Comparison of ENCODE assay signal across 12 cellular contexts in the genomic region with DNA sequence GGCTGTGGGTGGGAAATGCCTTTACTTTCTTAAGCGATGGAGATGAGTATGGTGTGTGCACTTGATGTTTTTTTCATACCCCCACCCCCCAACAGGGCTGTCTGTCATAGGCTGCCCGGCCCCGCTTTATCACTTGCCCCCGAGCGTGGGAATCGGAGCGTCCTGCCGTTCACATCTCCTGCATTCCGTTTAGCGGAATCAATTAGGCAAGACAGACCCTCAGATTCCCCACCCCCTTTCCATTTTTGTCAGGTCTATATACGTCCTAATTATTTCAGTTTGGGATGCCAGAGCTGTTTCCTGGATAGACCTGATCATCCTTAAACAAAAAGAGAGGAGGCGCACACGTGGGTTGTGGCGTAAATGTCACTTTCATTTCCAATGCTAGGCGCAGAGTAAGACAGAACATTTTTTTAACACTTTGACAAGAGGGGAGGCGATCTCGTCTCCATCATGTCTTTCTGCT.
DNase-seq lines count a peak whose midpoint lies in the region; ATAC-seq and TF ChIP-seq lines count a peak whose summit lies in the region.
"Had no signal": no experiment of that assay in that cellular context is flagged by ENCODE, and none has a peak within 500 bp of the region (broad histone marks: within the 10 kb centered on the region; RNA-seq: fewer than 3 reads in every experiment).

No MANE protein-coding gene starts in this region.

- H3K9me3 Mint-ChIP-seq in CD14-positive monocyte (peaks cover 0 to 24% (median 10%) of the 10 kb centered on the region in 7 donors), HFFc6 (no peaks in the 10 kb centered on the region)
- peaks cover 7% of the 10 kb centered on the region for H3K9me3 Mint-ChIP-seq in activated T-helper 17 cell treated with anti-CD3 and anti-CD28 coated beads, Interleukin-2, amount 50 U/mL, for 72 hours

- no peak for TF ChIP-seq CTCF in CD14-positive monocyte (IDR thresholded peaks at IDR 0.05)
- TF ChIP-seq CTCF in HFFc6 (IDR thresholded peaks at IDR 0.05): no peak

- H3K4me3 Mint-ChIP-seq in CD14-positive monocyte (peak overlapping the region; percentile 39 to 97), HFFc6 (peak overlapping the region; percentile 83; the same call in 1 of the 2 replicates)
- H3K4me3 Mint-ChIP-seq in activated T-helper 17 cell treated with anti-CD3 and anti-CD28 coated beads, Interleukin-2, amount 50 U/mL, for 72 hours: peak overlapping the region; percentile 86

- intact Hi-C loops in CD14-positive monocyte (cut with micrococcal nuclease): no loop called here

- no peak for ATAC-seq in activated T-helper 17 cell treated with anti-CD3 and anti-CD28 coated beads, Interleukin-2, amount 50 U/mL, for 72 hours (replicated peaks)
- ATAC-seq in GM21360 (IDR thresholded peaks at IDR 0.05; ENCODE audit: unreplicated experiment) (no peak), esophagus mucosa (no peak)
- ATAC-seq: right lobe of liver had no signal

- H3K27me3 Mint-ChIP-seq in CD14-positive monocyte (ENCODE audit: low read depth in 3 of 3) (peaks cover 90 to 93% (median 92%) of the 10 kb centered on the region in 3 donors), HFFc6 (ENCODE audit: insufficient read depth) (peaks cover 41% of the 10 kb centered on the region)
- H3K27me3 Mint-ChIP-seq in activated T-helper 17 cell treated with anti-CD3 and anti-CD28 coated beads, Interleukin-2, amount 50 U/mL, for 72 hours: peaks cover 80% of the 10 kb centered on the region

- H3K27ac Mint-ChIP-seq in CD14-positive monocyte (no peak overlapping the region), HFFc6 (no peak overlapping the region)
- H3K27ac Mint-ChIP-seq in activated T-helper 17 cell treated with anti-CD3 and anti-CD28 coated beads, Interleukin-2, amount 50 U/mL, for 72 hours: no peak overlapping the region

- peaks cover 4 to 24% of the 10 kb centered on the region in 2 donors for H3K36me3 Mint-ChIP-seq in CD14-positive monocyte
- H3K36me3 Mint-ChIP-seq in HFFc6 (ENCODE audit: low read depth): no peaks in the 10 kb centered on the region
- peaks cover 19% of the 10 kb centered on the region for H3K36me3 Mint-ChIP-seq in activated T-helper 17 cell treated with anti-CD3 and anti-CD28 coated beads, Interleukin-2, amount 50 U/mL, for 72 hours (ENCODE audit: low read depth)

- peaks cover 32% of the 10 kb centered on the region for H3K4me1 Mint-ChIP-seq in CD14-positive monocyte
- H3K4me1 Mint-ChIP-seq in HFFc6 (ENCODE audit: low read depth): peaks cover 31% of the 10 kb centered on the region
- peaks cover 23% of the 10 kb centered on the region for H3K4me1 Mint-ChIP-seq in activated T-helper 17 cell treated with anti-CD3 and anti-CD28 coated beads, Interleukin-2, amount 50 U/mL, for 72 hours

- DNase-seq in CD14-positive monocyte (ENCODE audit: low spot score) (no peak), HFFc6 (no peak), islet precursor cell (peak; percentile 76), HCEC 1CT (no peak), NCI-H1694 (lab: John Stamatoyannopoulos, UW) (no peak)
- DNase-seq: activated gamma-delta T cell, kidney glomerular epithelial cell, NCI-H2171 treated with DMSO at 0.1 percent for 48 hours, right lobe of liver had no signal
